13 cellular contexts compared by ENCODE assay signal in the genomic region with DNA sequence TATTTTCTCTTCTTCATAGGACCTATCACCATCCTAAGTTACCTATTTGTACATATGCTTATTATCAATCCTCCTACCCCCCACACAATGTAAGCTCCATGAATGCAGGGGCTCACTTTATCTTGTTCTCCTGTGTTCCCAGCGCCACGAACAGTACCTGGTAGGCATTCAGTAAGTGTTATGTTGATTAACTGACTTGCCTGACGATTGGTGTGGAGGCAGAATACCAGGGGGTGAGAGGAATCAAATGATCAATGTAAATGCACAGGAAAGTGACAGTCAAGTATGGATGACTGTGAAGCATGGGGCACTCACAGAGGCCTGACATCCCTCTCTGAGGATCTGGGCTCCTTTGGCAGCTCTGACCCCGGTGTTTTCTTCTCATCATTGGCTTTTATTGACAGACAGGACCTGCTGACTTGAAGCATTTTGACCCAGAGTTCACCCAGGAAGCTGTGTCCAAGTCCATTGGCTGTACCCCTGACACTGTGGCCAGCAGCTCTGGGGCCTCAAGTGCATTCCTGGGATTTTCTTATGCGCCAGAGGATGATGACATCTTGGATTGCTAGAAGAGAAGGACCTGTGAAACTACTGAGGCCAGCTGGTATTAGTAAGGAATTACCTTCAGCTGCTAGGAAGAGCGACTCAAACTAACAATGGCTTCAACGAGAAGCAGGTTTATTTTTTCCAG. TPM values are rescaled to one million over a fixed set of nuclear protein-coding genes. Genes with fewer than 3 reads are reported as not detected.
DNase-seq lines count a peak whose midpoint lies in the region; ATAC-seq and TF ChIP-seq lines count a peak whose summit lies in the region.
"Had no signal": no experiment of that assay in that cellular context is flagged by ENCODE, and none has a peak within 500 bp of the region (broad histone marks: within the 10 kb centered on the region; RNA-seq: fewer than 3 reads in every experiment).

No MANE protein-coding gene starts in this region.

- peak; percentile 50 for DNase-seq in GM04504 (ENCODE audit: low read depth)
- DNase-seq in SJSA1 (ENCODE audit: low read depth in 1 of 2, low spot score in 2 of 2), result peak in 1 of 2 experiments; percentile 49
- DNase-seq in glomerular visceral epithelial cell (ENCODE audit: extremely low spot score), result peak; percentile 87
- DNase-seq in progenitor cell of endocrine pancreas (ENCODE audit: low spot score, unreplicated experiment), result no peak
- no peak for DNase-seq in foreskin keratinocyte
- no peak for DNase-seq in activated CD4-positive, alpha-beta T cell treated with anti-CD3 and anti-CD28 coated beads, Interleukin-2, amount 50 U/mL, for 4 hours
- no peak for DNase-seq in gastrocnemius medialis
- DNase-seq in pons (ENCODE audit: low spot score), result no peak
- DNase-seq: activated CD8-positive, alpha-beta memory T cell treated with anti-CD3 and anti-CD28 coated beads, Interleukin-2, amount 10 ng/mL, durations not matched to agents 7 days and 5 days; endodermal cell; NCI-H187 treated with DMSO at 0.1 percent for 48 hours had no signal

- H3K9me3 Mint-ChIP-seq in progenitor cell of endocrine pancreas (ENCODE audit: low read depth), result no peaks in the 10 kb centered on the region
- H3K9me3 Mint-ChIP-seq: endodermal cell; natural killer cell treated with Interleukin-12 subunit alpha and Interleukin-12 subunit beta and Interleukin-15 and Interleukin-18, amount 100 ng/mL, for 72 hours; T-helper 2 cell treated with Interferon-gamma antibody and Interleukin-4, amounts not matched to agents 5 μg/mL and 100 μg/mL, for 36 hours had no signal

- peak overlapping the region; percentile 21 for H3K27ac Mint-ChIP-seq in progenitor cell of endocrine pancreas
- H3K27ac Mint-ChIP-seq: activated CD8-positive, alpha-beta memory T cell treated with anti-CD3 and anti-CD28 coated beads, Interleukin-2, amount 10 ng/mL, durations not matched to agents 7 days and 5 days; endodermal cell; natural killer cell treated with Interleukin-12 subunit alpha and Interleukin-12 subunit beta and Interleukin-15 and Interleukin-18, amount 100 ng/mL, for 72 hours; T-helper 2 cell treated with Interferon-gamma antibody and Interleukin-4, amounts not matched to agents 5 μg/mL and 100 μg/mL, for 36 hours had no signal

- H3K4me3 ChIP-seq in SJSA1, result no peak overlapping the region
- no peak overlapping the region for H3K4me3 ChIP-seq in gastrocnemius medialis

- H3K36me3 Mint-ChIP-seq in progenitor cell of endocrine pancreas (ENCODE audit: insufficient read depth), result no peaks in the 10 kb centered on the region
- H3K36me3 Mint-ChIP-seq: activated CD8-positive, alpha-beta memory T cell treated with anti-CD3 and anti-CD28 coated beads, Interleukin-2, amount 10 ng/mL, durations not matched to agents 7 days and 5 days; natural killer cell treated with Interleukin-12 subunit alpha and Interleukin-12 subunit beta and Interleukin-15 and Interleukin-18, amount 100 ng/mL, for 72 hours had no signal

- ATAC-seq in foreskin keratinocyte, result no peak
- ATAC-seq in gastrocnemius medialis, result no peak
- ATAC-seq: activated CD8-positive, alpha-beta memory T cell treated with anti-CD3 and anti-CD28 coated beads, Interleukin-2, amount 10 ng/mL, durations not matched to agents 7 days and 5 days; natural killer cell treated with Interleukin-12 subunit alpha and Interleukin-12 subunit beta and Interleukin-15 and Interleukin-18, amount 100 ng/mL, for 72 hours had no signal

- TF ChIP-seq POLR2A in gastrocnemius medialis (IDR thresholded peaks at IDR 0.05), result no peak

- H3K27me3 ChIP-seq in SJSA1 (replicated peaks) (no peaks in the 10 kb centered on the region), foreskin keratinocyte (no peaks in the 10 kb centered on the region), gastrocnemius medialis (no peaks in the 10 kb centered on the region)

- in situ Hi-C loops in gastrocnemius medialis (cut with MboI; ENCODE audit: low sequenced_read_pairs in 4 of 4), result loop anchor here in 1 of 4 donors (5.0 kb wide), 1 partner anchor 132 kb away; no protein-coding TSS in a partner anchor

- H3K4me1 ChIP-seq in SJSA1 (replicated peaks), result peaks cover 27% of the 10 kb centered on the region
- H3K4me1 ChIP-seq in foreskin keratinocyte, result no peaks in the 10 kb centered on the region
- peaks cover 0 to 1% of the 10 kb centered on the region in 2 donors for H3K4me1 ChIP-seq in gastrocnemius medialis

- H3K4me3 Mint-ChIP-seq in progenitor cell of endocrine pancreas (ENCODE audit: low read depth), result no peak overlapping the region
- H3K4me3 Mint-ChIP-seq: activated CD8-positive, alpha-beta memory T cell treated with anti-CD3 and anti-CD28 coated beads, Interleukin-2, amount 10 ng/mL, durations not matched to agents 7 days and 5 days; endodermal cell; natural killer cell treated with Interleukin-12 subunit alpha and Interleukin-12 subunit beta and Interleukin-15 and Interleukin-18, amount 100 ng/mL, for 72 hours; T-helper 2 cell treated with Interferon-gamma antibody and Interleukin-4, amounts not matched to agents 5 μg/mL and 100 μg/mL, for 36 hours had no signal

- TF ChIP-seq CTCF in progenitor cell of endocrine pancreas (IDR thresholded peaks at IDR 0.05; ENCODE audit: unreplicated experiment) (no peak), foreskin keratinocyte (conservative IDR thresholded peaks at IDR 0.05) (no peak), gastrocnemius medialis (IDR thresholded peaks at IDR 0.05 in 4 of 5, conservative IDR thresholded peaks at IDR 0.05 in 1 of 5) (no peak)

- H3K36me3 ChIP-seq in SJSA1, result no peaks in the 10 kb centered on the region
- no peaks in the 10 kb centered on the region for H3K36me3 ChIP-seq in gastrocnemius medialis

- H3K27me3 Mint-ChIP-seq in progenitor cell of endocrine pancreas, result no peaks in the 10 kb centered on the region
- H3K27me3 Mint-ChIP-seq: activated CD8-positive, alpha-beta memory T cell treated with anti-CD3 and anti-CD28 coated beads, Interleukin-2, amount 10 ng/mL, durations not matched to agents 7 days and 5 days had no signal

- intact Hi-C loops in gastrocnemius medialis (cut with DNase I; ENCODE audit: low total_unique reads), result no loop called here

- peaks cover 5% of the 10 kb centered on the region for H3K4me1 Mint-ChIP-seq in progenitor cell of endocrine pancreas (ENCODE audit: low read depth)

- H3K9me3 ChIP-seq in SJSA1 (replicated peaks), result no peaks in the 10 kb centered on the region
- H3K9me3 ChIP-seq in gastrocnemius medialis, result no peaks in the 10 kb centered on the region

- H3K27ac ChIP-seq in SJSA1, result peak overlapping the region; percentile 34
- no peak overlapping the region for H3K27ac ChIP-seq in foreskin keratinocyte
- H3K27ac ChIP-seq in gastrocnemius medialis, result no peak overlapping the region

RNA-seq across cellular contexts. Expression of gene IFT52, which starts 6.1 kb away (rescaled TPM):
- 32.5 and 34.7 TPM in 2 replicates for total RNA-seq in SJSA1 (2014; rRNA removed; shearing (Covaris generic))
- 56.6 and 61.4 TPM in 2 replicates for total RNA-seq in progenitor cell of endocrine pancreas
- 22.9 and 24.4 TPM in 2 replicates for total RNA-seq in foreskin keratinocyte
- polyA plus RNA-seq in foreskin keratinocyte, result 17.2 and 20.5 TPM in 2 replicates
- 1 to 10 TPM; 1.7 to 3.4 (median 2.9) TPM for total RNA-seq in gastrocnemius medialis

RNA-seq across cellular contexts. Expression of gene SGK2, which starts 25.8 kb away (rescaled TPM):
- not detected in 2 replicates for total RNA-seq in SJSA1 (2014; rRNA removed; shearing (Covaris generic))
- total RNA-seq in progenitor cell of endocrine pancreas, result 8.7 and 8.9 TPM in 2 replicates
- total RNA-seq in foreskin keratinocyte, result 0.04 and 0.20 TPM in 2 replicates
- 0.03 TPM in 1 of 2 replicates, not detected in the other for polyA plus RNA-seq in foreskin keratinocyte
- 1 to 10 TPM in 1 of 4 donors, under 1 TPM in 2, not detected in 1; 0.36 to 1.2 (median 0.55) TPM for total RNA-seq in gastrocnemius medialis

Comparison
In these comparisons a context has a peak if more than half of its experiments do, and no peak if none do; other contexts are left out.
1. DNase-seq: peak in GM04504 (single experiment) and glomerular visceral epithelial cell (single experiment); none in progenitor cell of endocrine pancreas (single experiment), foreskin keratinocyte (0 of 2), activated CD4-positive, alpha-beta T cell treated with anti-CD3 and anti-CD28 coated beads, Interleukin-2, amount 50 U/mL, for 4 hours (0 of 2), gastrocnemius medialis (0 of 2) and pons (single experiment).